11 cellular contexts compared by ENCODE assay signal in genomic region chr12:9115731-9116689, GRCh38. TPM values are rescaled to one million over a fixed set of nuclear protein-coding genes. Genes with fewer than 3 reads are reported as not detected.
DNase-seq lines count a peak whose midpoint lies in the region; ATAC-seq, FAIRE-seq and TF ChIP-seq lines count a peak whose summit lies in the region.
"Had no signal": no experiment of that assay in that cellular context is flagged by ENCODE, and none has a peak within 500 bp of the region (broad histone marks: within the 10 kb centered on the region; RNA-seq: fewer than 3 reads in every experiment).

TSS of gene A2M (minus strand) at chr12:9115919. CDS start at chr12:9115849, 70 bp downstream.

- H3K27me3 ChIP-seq in ACC112 (ENCODE audit: insufficient read depth, low read length) (peaks cover 5% of the 10 kb centered on the region; the same call in 1 of the 2 replicates), heart left ventricle (no peaks in the 10 kb centered on the region), pancreas (no peaks in the 10 kb centered on the region), GM23338 (ENCODE audit: insufficient read depth) (no peaks in the 10 kb centered on the region; the same call in 1 of the 2 replicates)

- H3K36me3 Mint-ChIP-seq in GM23338 (ENCODE audit: low read depth): no peaks in the 10 kb centered on the region
- H3K36me3 Mint-ChIP-seq: activated naive CD4-positive, alpha-beta T cell treated with anti-CD3 and anti-CD28 coated beads, Interleukin-2, amount 50 U/mL, for 72 hours had no signal

- TF ChIP-seq CTCF in heart left ventricle (IDR thresholded peaks at IDR 0.05) (peak in 2 of 12 donors; percentile 15), pancreas (IDR thresholded peaks at IDR 0.05) (no peak), GM23338 (conservative IDR thresholded peaks at IDR 0.05; ENCODE audit: low read depth in 2 of 2) (no peak)

- ATAC-seq in heart left ventricle (peak; percentile 92 to 94 (median 92)), pancreas (peak in 3 of 4 donors; percentile 48 to 68 (median 64)), GM23338 (no peak)
- ATAC-seq: activated naive CD4-positive, alpha-beta T cell treated with anti-CD3 and anti-CD28 coated beads, Interleukin-2, amount 50 U/mL, for 72 hours had no signal

- peak in 1 of 2 donors; percentile 56 for TF ChIP-seq POLR2A in heart left ventricle (IDR thresholded peaks at IDR 0.05)

- H3K79me2 ChIP-seq in ACC112 (ENCODE audit: control insufficient read depth, insufficient read depth, low read length, unreplicated experiment) (no peaks in the 10 kb centered on the region), GM23338 (replicated peaks; ENCODE audit: insufficient read depth) (no peaks in the 10 kb centered on the region)

- H2AFZ ChIP-seq in ACC112 (ENCODE audit: low read length, unreplicated experiment): no peak within 1 kb of the TSS
- no peak within 1 kb of the TSS; the same call in 1 of the 2 replicates for H2AFZ ChIP-seq in GM23338

- H3K27me3 Mint-ChIP-seq in GM23338 (ENCODE audit: insufficient read depth, low read depth, poor library complexity): no peaks in the 10 kb centered on the region

- 7 to 22% (median 12%) methylated on average over 10 of the region's 10 CpGs for WGBS in heart left ventricle, 4 donors
- WGBS in pancreas, 2 donors: 73 to 80% methylated on average over 10 of the region's 10 CpGs

- no peak within 1 kb of the TSS for H3K27ac Mint-ChIP-seq in GM23338
- H3K27ac Mint-ChIP-seq: activated naive CD4-positive, alpha-beta T cell treated with anti-CD3 and anti-CD28 coated beads, Interleukin-2, amount 50 U/mL, for 72 hours had no signal

- FAIRE-seq in pancreas (lab: Jason Lieb, UNC): peak; percentile 57

- intact Hi-C loops in heart left ventricle (cut with DNase I): loop anchor here in 7 of 10 donors (2.0 to 10.0 kb wide), 8 partner anchors 46 to 166 kb away; no protein-coding TSS in a partner anchor
- intact Hi-C loops in pancreas (cut with DNase I): no loop called here

- H3K4me3 Mint-ChIP-seq in GM23338: no peak within 1 kb of the TSS

- H3K36me3 ChIP-seq in ACC112 (ENCODE audit: insufficient read depth, low read length) (no peaks in the 10 kb centered on the region), heart left ventricle (peaks cover 0 to 26% (median 23%) of the 10 kb centered on the region in 9 donors), pancreas (no peaks in the 10 kb centered on the region), GM23338 (ENCODE audit: insufficient read depth) (no peaks in the 10 kb centered on the region)
- H3K36me3 ChIP-seq: SJSA1 had no signal

- H3K9me2 ChIP-seq in GM23338 (ENCODE audit: insufficient read depth): no peaks in the 10 kb centered on the region

- H3K9me3 ChIP-seq in heart left ventricle: no peaks in the 10 kb centered on the region
- H3K9me3 ChIP-seq in pancreas: no peaks in the 10 kb centered on the region
- H3K9me3 ChIP-seq: SJSA1 had no signal

- H4K20me1 ChIP-seq in GM23338 (replicated peaks; ENCODE audit: insufficient read depth): no peaks in the 10 kb centered on the region

- H3K27ac ChIP-seq in ACC112 (ENCODE audit: low read depth, low read length) (no peak within 1 kb of the TSS), angular gyrus (ENCODE audit: low read depth, low read length) (peak within 1 kb of the TSS; percentile 78), heart left ventricle (peak within 1 kb of the TSS; percentile 73 to 90 (median 83)), pancreas (peak within 1 kb of the TSS in 2 of 4 donors; percentile 20 to 52), GM23338 (ENCODE audit: low read depth) (no peak within 1 kb of the TSS)
- H3K27ac ChIP-seq: C4-2B, SJSA1 had no signal

- no peaks in the 10 kb centered on the region for H3K9me3 Mint-ChIP-seq in GM23338
- H3K9me3 Mint-ChIP-seq: activated naive CD4-positive, alpha-beta T cell treated with anti-CD3 and anti-CD28 coated beads, Interleukin-2, amount 50 U/mL, for 72 hours had no signal

- no peaks in the 10 kb centered on the region for H3F3A ChIP-seq in GM23338 (replicated peaks; ENCODE audit: low read depth)

- no peaks in the 10 kb centered on the region for H3K4me1 ChIP-seq in ACC112 (ENCODE audit: control insufficient read depth, insufficient read depth, low read length, unreplicated experiment)
- H3K4me1 ChIP-seq in heart left ventricle: peaks cover 5 to 80% (median 37%) of the 10 kb centered on the region in 12 donors
- H3K4me1 ChIP-seq in pancreas: no peaks in the 10 kb centered on the region
- 0 out of 2 replicates have a peak, but pooled peaks cover 6% of the 10 kb centered on the region for H3K4me1 ChIP-seq in GM23338 (ENCODE audit: insufficient read depth)
- H3K4me1 ChIP-seq: SJSA1 had no signal

- peaks cover 18% of the 10 kb centered on the region for H3K4me1 Mint-ChIP-seq in GM23338

- H3K4me3 ChIP-seq in ACC112 (ENCODE audit: low read depth, low read length) (peak within 1 kb of the TSS; percentile 12; the same call in 1 of the 2 replicates), heart left ventricle (peak within 1 kb of the TSS; percentile 15 to 71 (median 64)), pancreas (peak within 1 kb of the TSS in 2 of 4 donors; percentile 1 to 8), GM23338 (no peak within 1 kb of the TSS)
- H3K4me3 ChIP-seq: SJSA1 had no signal

- no peak within 1 kb of the TSS for H3K4me2 ChIP-seq in GM23338

- DNase-seq in heart left ventricle (peak in 4 of 5 donors; percentile 38 to 72 (median 60)), pancreas (no peak), SIG-M5 treated with dmso at 0.1 percent for 504 hours (lab: John Stamatoyannopoulos, UW; ENCODE audit: unreplicated experiment) (no peak), NCI-H2196 treated with DMSO at 0.1 percent for 48 hours (lab: John Stamatoyannopoulos, UW; ENCODE audit: unreplicated experiment) (no peak), NCI-H510A (lab: John Stamatoyannopoulos, UW) (no peak), GM23338 (ENCODE audit: low spot score) (no peak)

TF ChIP-seq in GM23338, 12 proteins besides CTCF, POLR2A, EP300 and RAD21 (continues in another document):
- TF ChIP-seq NANOG (IDR thresholded peaks at IDR 0.05; ENCODE audit: borderline replicate concordance) (no peak), ZNF331 (CRISPR knock-in tag; IDR thresholded peaks at IDR 0.05; ENCODE audit: low read depth) (no peak), JUNB (IDR thresholded peaks at IDR 0.05; ENCODE audit: unreplicated experiment) (no peak), CREB1 (CRISPR knock-in tag; IDR thresholded peaks at IDR 0.05; ENCODE audit: low read depth) (no peak)
- TF ChIP-seq, protein P1, sequence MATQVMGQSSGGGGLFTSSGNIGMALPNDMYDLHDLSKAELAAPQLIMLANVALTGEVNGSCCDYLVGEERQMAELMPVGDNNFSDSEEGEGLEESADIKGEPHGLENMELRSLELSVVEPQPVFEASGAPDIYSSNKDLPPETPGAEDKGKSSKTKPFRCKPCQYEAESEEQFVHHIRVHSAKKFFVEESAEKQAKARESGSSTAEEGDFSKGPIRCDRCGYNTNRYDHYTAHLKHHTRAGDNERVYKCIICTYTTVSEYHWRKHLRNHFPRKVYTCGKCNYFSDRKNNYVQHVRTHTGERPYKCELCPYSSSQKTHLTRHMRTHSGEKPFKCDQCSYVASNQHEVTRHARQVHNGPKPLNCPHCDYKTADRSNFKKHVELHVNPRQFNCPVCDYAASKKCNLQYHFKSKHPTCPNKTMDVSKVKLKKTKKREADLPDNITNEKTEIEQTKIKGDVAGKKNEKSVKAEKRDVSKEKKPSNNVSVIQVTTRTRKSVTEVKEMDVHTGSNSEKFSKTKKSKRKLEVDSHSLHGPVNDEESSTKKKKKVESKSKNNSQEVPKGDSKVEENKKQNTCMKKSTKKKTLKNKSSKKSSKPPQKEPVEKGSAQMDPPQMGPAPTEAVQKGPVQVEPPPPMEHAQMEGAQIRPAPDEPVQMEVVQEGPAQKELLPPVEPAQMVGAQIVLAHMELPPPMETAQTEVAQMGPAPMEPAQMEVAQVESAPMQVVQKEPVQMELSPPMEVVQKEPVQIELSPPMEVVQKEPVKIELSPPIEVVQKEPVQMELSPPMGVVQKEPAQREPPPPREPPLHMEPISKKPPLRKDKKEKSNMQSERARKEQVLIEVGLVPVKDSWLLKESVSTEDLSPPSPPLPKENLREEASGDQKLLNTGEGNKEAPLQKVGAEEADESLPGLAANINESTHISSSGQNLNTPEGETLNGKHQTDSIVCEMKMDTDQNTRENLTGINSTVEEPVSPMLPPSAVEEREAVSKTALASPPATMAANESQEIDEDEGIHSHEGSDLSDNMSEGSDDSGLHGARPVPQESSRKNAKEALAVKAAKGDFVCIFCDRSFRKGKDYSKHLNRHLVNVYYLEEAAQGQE (IDR thresholded peaks at IDR 0.05; ENCODE audit: unreplicated experiment): no peak

RNA-seq across cellular contexts. Expression of gene A2M, which starts in this region (rescaled TPM):
- 1,000 to 10,000 TPM in 1 of 9 donors, 100 to 1,000 TPM in 8; 292 to 1,706 (median 520) TPM for total RNA-seq in heart left ventricle
- polyA plus RNA-seq in heart left ventricle: 100 to 1,000 TPM; 133 to 183 TPM
- 100 to 1,000 TPM in 2 of 6 donors, 10 to 100 TPM in 4; 57.3 to 275 (median 70.6) TPM for total RNA-seq in pancreas
- polyA plus RNA-seq in pancreas: 10 to 100 TPM; 22.8 to 30.6 TPM
- not detected in 2 replicates for total RNA-seq in GM23338 (2014; rRNA removed; shearing (Covaris generic))
- polyA plus RNA-seq in GM23338 (2016; fragmentation: Nextera tagmentation; extraction: Ambion mirVana): 0.92 and 1.3 TPM in 2 replicates

Comparison
In these comparisons a context has a peak if more than half of its experiments do, and no peak if none do; other contexts are left out.
1. RNA of gene A2M (total RNA-seq): 292 to 1,706 TPM in heart left ventricle and 57.3 to 275 TPM in pancreas; not detected in GM23338; every median in the first group is over 10 times any median in the second.
2. RNA of gene A2M (polyA plus RNA-seq): 133 to 183 TPM in heart left ventricle and 22.8 to 30.6 TPM in pancreas; 0.92 to 1.3 TPM in GM23338; every median in the first group is over 10 times any median in the second.
3. RNA of gene A2M (polyA plus RNA-seq): 133 to 183 TPM in heart left ventricle; 22.8 to 30.6 TPM in pancreas; every median in the first group is over 4 times any median in the second.
4. H3K27ac ChIP-seq: peak in angular gyrus (single experiment) and heart left ventricle (12 of 12); none in ACC112 (single experiment) and GM23338 (single experiment).
5. DNase-seq: peak in heart left ventricle (4 of 5); none in pancreas (0 of 6), SIG-M5 treated with dmso at 0.1 percent for 504 hours (single experiment), NCI-H2196 treated with DMSO at 0.1 percent for 48 hours (single experiment), NCI-H510A (single experiment) and GM23338 (single experiment).
6. intact Hi-C loops: an anchor here in heart left ventricle (2.0 to 10.0 kb wide); none called in pancreas.